Comparison of ENCODE assay signal across 12 cellular contexts in the genomic region with DNA sequence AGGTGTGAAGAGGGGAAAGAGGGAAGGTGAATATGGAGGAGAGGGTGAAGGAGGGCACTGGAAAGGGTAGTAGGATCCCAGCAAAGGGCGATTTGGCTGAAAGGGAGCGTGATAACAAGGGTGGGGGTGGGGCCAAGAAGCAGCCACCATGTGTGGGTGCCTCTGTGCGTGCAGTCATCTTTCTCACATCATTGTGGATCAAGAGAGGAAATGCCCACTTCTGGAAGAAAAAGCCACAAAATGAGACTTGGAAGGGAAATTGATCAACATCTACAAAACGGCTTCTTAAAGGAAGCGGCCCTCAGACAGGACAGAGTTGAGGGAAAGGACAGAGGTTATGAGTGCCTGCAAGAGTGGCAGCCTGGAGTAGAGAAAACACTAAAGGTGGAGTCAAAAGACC. TPM values are rescaled to one million over a fixed set of nuclear protein-coding genes. Genes with fewer than 3 reads are reported as not detected.
A peak's percentile ranks its signal among the peaks of the same experiment; 100 is the strongest.
DNase-seq lines count a peak whose midpoint lies in the region; ATAC-seq lines count a peak whose summit lies in the region.
"Had no signal": no experiment of that assay in that cellular context is flagged by ENCODE, and none has a peak within 500 bp of the region (broad histone marks: within the 10 kb centered on the region; RNA-seq: fewer than 3 reads in every experiment).

No MANE protein-coding gene starts in this region.

- no peaks in the 10 kb centered on the region for H3K9me3 Mint-ChIP-seq in activated CD4-positive, alpha-beta T cell treated with anti-CD3 and anti-CD28 coated beads for 36 hours (ENCODE audit: low read depth)
- H3K9me3 Mint-ChIP-seq in T-cell (no peaks in the 10 kb centered on the region), naive B cell (peaks cover 0 to 2% (median 0%) of the 10 kb centered on the region in 7 donors)
- H3K9me3 Mint-ChIP-seq: dendritic cell treated with granulocyte-macrophage colony-stimulating factor and Interleukin-4, amounts not matched to agents 40 ng/mL and 50 ng/mL, for 4 days had no signal

- POLR2A ChIA-PET in activated CD4-positive, alpha-beta T cell treated with anti-CD3 and anti-CD28 coated beads for 36 hours (lab: Charles Lee): interaction anchor here (1.2 to 2.5 kb wide), 5 partner anchors 10 to 92 kb away, joined by 3 to 62 read pairs (median 9); a partner anchor contains a TSS
- POLR2A ChIA-PET in T-cell (lab: Charles Lee): interaction anchor here in 1 of 2 donors (1.0 kb wide), 1 partner anchor 90 kb away, joined by 3 read pairs; no protein-coding TSS in a partner anchor

- DNase-seq in activated CD4-positive, alpha-beta T cell treated with anti-CD3 and anti-CD28 coated beads for 36 hours: peak; percentile 68
- DNase-seq in activated CD4-positive, alpha-beta T cell treated with anti-CD3 and anti-CD28 coated beads, Interleukin-2, amount 50 U/mL, for 1 hour: no peak
- DNase-seq in GF-D8 (lab: John Stamatoyannopoulos, UW) (peak; percentile 77), T-cell (no peak), naive B cell (no peak), HuH-7 (ENCODE audit: low spot score) (no peak), DMS153 treated with DMSO at 0.1 percent for 48 hours (lab: John Stamatoyannopoulos, UW; ENCODE audit: unreplicated experiment) (no peak)
- DNase-seq: amygdala, MG63 had no signal

- H3K4me1 Mint-ChIP-seq in activated CD4-positive, alpha-beta T cell treated with anti-CD3 and anti-CD28 coated beads for 36 hours: peaks cover 82% of the 10 kb centered on the region
- H3K4me1 Mint-ChIP-seq in T-cell: peaks cover 75 to 83% (median 75%) of the 10 kb centered on the region in 3 donors
- peaks cover 64 to 85% (median 81%) of the 10 kb centered on the region in 3 donors for H3K4me1 Mint-ChIP-seq in naive B cell

- CTCF ChIA-PET in activated CD4-positive, alpha-beta T cell treated with anti-CD3 and anti-CD28 coated beads for 36 hours (lab: Charles Lee): interaction anchor here (0.6 to 2.3 kb wide), 8 partner anchors 10 to 455 kb away, joined by 3 to 17 read pairs (median 6); a partner anchor contains a TSS
- CTCF ChIA-PET in T-cell (lab: Charles Lee): interaction anchor here (0.7 to 1.7 kb wide), 2 partner anchors 89 to 93 kb away, joined by 4 to 6 read pairs; no protein-coding TSS in a partner anchor

- intact Hi-C loops in activated CD4-positive, alpha-beta T cell treated with anti-CD3 and anti-CD28 coated beads for 36 hours (cut with DNase I, micrococcal nuclease): loop anchor here (2.0 to 5.0 kb wide), 4 partner anchors 40 to 185 kb away; no protein-coding TSS in a partner anchor

- peak overlapping the region; percentile 75 for H3K4me3 Mint-ChIP-seq in activated CD4-positive, alpha-beta T cell treated with anti-CD3 and anti-CD28 coated beads for 36 hours
- H3K4me3 Mint-ChIP-seq in T-cell (peak overlapping the region; percentile 62 to 77 (median 68)), naive B cell (peak overlapping the region; percentile 56 to 98 (median 90))
- H3K4me3 Mint-ChIP-seq: dendritic cell treated with granulocyte-macrophage colony-stimulating factor and Interleukin-4, amounts not matched to agents 40 ng/mL and 50 ng/mL, for 4 days had no signal

- peak; percentile 13 for ATAC-seq in activated CD4-positive, alpha-beta T cell treated with anti-CD3 and anti-CD28 coated beads for 36 hours
- ATAC-seq in T-cell (replicated peaks in 1 of 4) (no peak), naive B cell (ENCODE audit: low read depth in 2 of 2) (no peak), HG03460 (IDR thresholded peaks at IDR 0.05; ENCODE audit: unreplicated experiment) (no peak)

- no peaks in the 10 kb centered on the region for H3K27me3 Mint-ChIP-seq in activated CD4-positive, alpha-beta T cell treated with anti-CD3 and anti-CD28 coated beads for 36 hours
- H3K27me3 Mint-ChIP-seq in T-cell: no peaks in the 10 kb centered on the region
- H3K27me3 Mint-ChIP-seq in naive B cell: no peaks in the 10 kb centered on the region

- H3K27ac Mint-ChIP-seq in activated CD4-positive, alpha-beta T cell treated with anti-CD3 and anti-CD28 coated beads for 36 hours: peak overlapping the region; percentile 90
- H3K27ac Mint-ChIP-seq in T-cell: peak overlapping the region; percentile 82 to 88
- peak overlapping the region; percentile 98 to 100 (median 100) for H3K27ac Mint-ChIP-seq in naive B cell
- H3K27ac Mint-ChIP-seq: dendritic cell treated with granulocyte-macrophage colony-stimulating factor and Interleukin-4, amounts not matched to agents 40 ng/mL and 50 ng/mL, for 4 days had no signal

- peaks cover 36% of the 10 kb centered on the region for H3K36me3 Mint-ChIP-seq in activated CD4-positive, alpha-beta T cell treated with anti-CD3 and anti-CD28 coated beads for 36 hours (ENCODE audit: low read depth)
- H3K36me3 Mint-ChIP-seq in T-cell (no peaks in the 10 kb centered on the region), naive B cell (peaks cover 22 to 27% of the 10 kb centered on the region in 2 donors)

RNA-seq across cellular contexts. Expression of a gene that starts 1.2 kb away (rescaled TPM):
- total RNA-seq in activated CD4-positive, alpha-beta T cell treated with anti-CD3 and anti-CD28 coated beads for 36 hours: 10 to 100 TPM; 18.9 to 21.3 TPM
- total RNA-seq in T-cell: 10 to 100 TPM in 1 of 5 donors, 1 to 10 TPM in 4; 4.7 to 10.6 (median 6.3) TPM
- 100 to 1,000 TPM; 101 to 157 (median 116) TPM for polyA plus RNA-seq in naive B cell (ENCODE audit: low read depth in 6 of 6)
- total RNA-seq: renal cortical epithelial cell had no signal

RNA-seq across cellular contexts. Expression of a gene that starts 43.2 kb away (rescaled TPM):
- 10 to 100 TPM; 34.5 to 58.5 TPM for total RNA-seq in activated CD4-positive, alpha-beta T cell treated with anti-CD3 and anti-CD28 coated beads for 36 hours
- 100 to 1,000 TPM; 229 to 331 (median 308) TPM for total RNA-seq in T-cell
- polyA plus RNA-seq in naive B cell (ENCODE audit: low read depth in 6 of 6): 1 to 10 TPM in 2 of 6 donors, under 1 TPM in 3, not detected in 1; 0.50 to 3.2 (median 0.75) TPM

Comparison
In these comparisons a context has a peak if more than half of its experiments do, and no peak if none do; other contexts are left out.
1. DNase-seq: peak in activated CD4-positive, alpha-beta T cell treated with anti-CD3 and anti-CD28 coated beads for 36 hours (single experiment) and GF-D8 (single experiment); none in activated CD4-positive, alpha-beta T cell treated with anti-CD3 and anti-CD28 coated beads, Interleukin-2, amount 50 U/mL, for 1 hour (single experiment), T-cell (0 of 34), naive B cell (single experiment), HuH-7 (single experiment) and DMS153 treated with DMSO at 0.1 percent for 48 hours (single experiment).
2. Peak in every context shown above with its lines, with median percentiles within 50 percentile points of each other: H3K27ac Mint-ChIP-seq and H3K4me3 Mint-ChIP-seq.